Comparison of ENCODE assay signal across 8 cellular contexts in the genomic region with DNA sequence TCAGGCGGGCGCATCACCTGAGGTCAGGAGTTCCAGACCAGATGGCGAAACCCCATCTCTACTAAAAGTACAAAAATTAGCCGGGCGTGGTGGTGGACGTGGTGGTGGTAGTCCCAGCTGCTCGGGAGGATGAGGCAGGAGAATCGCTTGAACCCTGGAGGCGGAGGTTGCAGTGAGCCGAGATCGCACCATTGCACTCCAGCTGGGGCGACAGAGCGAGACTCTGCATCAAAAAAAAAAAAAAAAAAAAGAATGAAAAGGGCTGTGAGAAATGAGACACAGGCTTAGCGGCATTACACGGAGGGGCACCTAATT. TPM values are rescaled to one million over a fixed set of nuclear protein-coding genes. Genes with fewer than 3 reads are reported as not detected.
A peak's percentile ranks its signal among the peaks of the same experiment; 100 is the strongest.
DNase-seq lines count a peak whose midpoint lies in the region; ATAC-seq, FAIRE-seq and TF ChIP-seq lines count a peak whose summit lies in the region.
"Not testable (repeated sequence)": the region's sequence is repeated elsewhere in the genome, so short reads cannot be mapped to it uniquely, and the experiment has no call there.

No MANE protein-coding gene starts in this region.

- not testable (repeated sequence) for H3K9me3 ChIP-seq in CD4-positive, CD25-positive, alpha-beta regulatory T cell (ENCODE audit: control insufficient read depth in 2 of 2, low read length in 2 of 2); SK-N-SH; K562 (replicated peaks; ENCODE audit: control insufficient read depth, insufficient read depth, low read depth, low read length); esophagus squamous epithelium; neural cell (ENCODE audit: low read length); thyroid gland

- H3K27ac Mint-ChIP-seq in CD4-positive, CD25-positive, alpha-beta regulatory T cell: peak overlapping the region in 2 of 3 donors; percentile 83 to 85
- H3K27ac Mint-ChIP-seq in activated CD8-positive, alpha-beta memory T cell treated with anti-CD3 and anti-CD28 coated beads, Interleukin-2, amount 10 ng/mL, durations not matched to agents 7 days and 5 days: not testable (repeated sequence)

- POLR2A ChIA-PET in SK-N-SH (lab: Yijun Ruan, JAX): not testable (repeated sequence)
- POLR2A ChIA-PET in K562 (lab: Yijun Ruan, JAX): interaction anchor here (0.6 to 1.2 kb wide), 2 partner anchors 11 to 808 kb away, joined by 3 read pairs; no protein-coding TSS in a partner anchor

- not testable (repeated sequence) for H3K9me3 Mint-ChIP-seq in CD4-positive, CD25-positive, alpha-beta regulatory T cell; activated CD8-positive, alpha-beta memory T cell treated with anti-CD3 and anti-CD28 coated beads, Interleukin-2, amount 10 ng/mL, durations not matched to agents 7 days and 5 days (ENCODE audit: low read depth)

- peaks cover 24% of the 10 kb centered on the region for H3K4me1 ChIP-seq in CD4-positive, CD25-positive, alpha-beta regulatory T cell (ENCODE audit: control insufficient read depth, insufficient read depth, low read length, poor library complexity, severe bottlenecking)
- not testable (repeated sequence) for H3K4me1 ChIP-seq in KMS-11 (ENCODE audit: low read depth, poor library complexity, severe bottlenecking)
- H3K4me1 ChIP-seq in SK-N-SH (ENCODE audit: control insufficient read depth in 1 of 2, insufficient read depth in 2 of 2, low read depth in 1 of 2, low read length in 1 of 2) (peaks cover 0 to 22% of the 10 kb centered on the region in 2 experiments; a peak in 1 of 4 replicates), K562 (replicated peaks in 1 of 2; ENCODE audit: control insufficient read depth in 2 of 2, insufficient read depth in 2 of 2, low read length in 2 of 2) (peaks cover 21 to 53% of the 10 kb centered on the region in 2 experiments; a peak in 4 of 5 replicates), esophagus squamous epithelium (peaks cover 28 to 42% (median 34%) of the 10 kb centered on the region in 3 donors), thyroid gland (peaks cover 35 to 39% of the 10 kb centered on the region in 2 donors)

- WGBS in SK-N-SH (ENCODE audit: low lambda C conversion rate): 6% methylated on average over 15 of the region's 15 CpGs
- WGBS in K562 (ENCODE audit: insufficient coverage, low coverage, missing lambda C conversion rate): 5% methylated on average over 7 of the region's 15 CpGs
- 69 to 86% methylated on average over 13 to 14 of the region's 15 CpGs for WGBS in esophagus squamous epithelium, 2 donors
- WGBS in thyroid gland, 2 donors: 66 to 74% methylated on average over 15 of the region's 15 CpGs

- not testable (repeated sequence) for H3K4me2 ChIP-seq in KMS-11; neural cell (ENCODE audit: low read length)
- H3K4me2 ChIP-seq in SK-N-SH (peak overlapping the region; percentile 73), K562 (ENCODE audit: insufficient read depth, low read length) (peak overlapping the region; percentile 86)

- H3K79me2 ChIP-seq in KMS-11 (ENCODE audit: insufficient read depth, low read depth) (peaks cover 12% of the 10 kb centered on the region; the same call in 1 of the 2 replicates), SK-N-SH (ENCODE audit: insufficient read depth) (peaks cover 35% of the 10 kb centered on the region), K562 (ENCODE audit: control insufficient read depth, insufficient read depth, low read length) (peaks cover 35% of the 10 kb centered on the region), neural cell (replicated peaks; ENCODE audit: insufficient read depth, low read length) (peaks cover 29% of the 10 kb centered on the region)

- not testable (repeated sequence) for H3K36me3 ChIP-seq in CD4-positive, CD25-positive, alpha-beta regulatory T cell (ENCODE audit: control insufficient read depth, insufficient read depth, low read length); KMS-11 (ENCODE audit: insufficient read depth); SK-N-SH (replicated peaks in 1 of 2; ENCODE audit: control insufficient read depth in 1 of 2, insufficient read depth in 2 of 2, low read length in 1 of 2); esophagus squamous epithelium; neural cell (ENCODE audit: insufficient read depth, low read length); thyroid gland
- H3K36me3 ChIP-seq in K562 (ENCODE audit: control insufficient read depth, insufficient read depth, low read length): peaks cover 15% of the 10 kb centered on the region; the same call in 2 of the 3 replicates

- not testable (repeated sequence) for ATAC-seq in CD4-positive, CD25-positive, alpha-beta regulatory T cell (ENCODE audit: low read depth in 2 of 2); activated CD8-positive, alpha-beta memory T cell treated with anti-CD3 and anti-CD28 coated beads, Interleukin-2, amount 10 ng/mL, durations not matched to agents 7 days and 5 days; K562

- TF ChIP-seq POLR2A in K562 (conservative IDR thresholded peaks at IDR 0.05); esophagus squamous epithelium (IDR thresholded peaks at IDR 0.05); thyroid gland (IDR thresholded peaks at IDR 0.05): not testable (repeated sequence)

- TF ChIP-seq EP300 in SK-N-SH (IDR thresholded peaks at IDR 0.05; ENCODE audit: borderline replicate concordance in 1 of 2, low read depth in 1 of 2, low read length in 1 of 2); K562 (IDR thresholded peaks at IDR 0.05; ENCODE audit: low read length); neural cell (conservative IDR thresholded peaks at IDR 0.05; ENCODE audit: poor library complexity, severe bottlenecking): not testable (repeated sequence)

- not testable (repeated sequence) for TF ChIP-seq CTCF in KMS-11 (conservative IDR thresholded peaks at IDR 0.05; ENCODE audit: low read depth, low read length); SK-N-SH (IDR thresholded peaks at IDR 0.05); K562 (IDR thresholded peaks at IDR 0.05 in 2 of 3, conservative IDR thresholded peaks at IDR 0.05 in 1 of 3; ENCODE audit: insufficient read depth in 2 of 3, low read depth in 1 of 3, low read length in 3 of 3); esophagus squamous epithelium (IDR thresholded peaks at IDR 0.05); neural cell (IDR thresholded peaks at IDR 0.05; ENCODE audit: poor library complexity, severe bottlenecking); thyroid gland (IDR thresholded peaks at IDR 0.05)

- not testable (repeated sequence) for H3K27me3 ChIP-seq in CD4-positive, CD25-positive, alpha-beta regulatory T cell (ENCODE audit: control insufficient read depth, insufficient read depth, low read length); KMS-11 (ENCODE audit: insufficient read depth, low read depth); SK-N-SH (ENCODE audit: insufficient read depth); K562 (ENCODE audit: control insufficient read depth in 2 of 2, insufficient read depth in 2 of 2, low read length in 2 of 2); esophagus squamous epithelium; neural cell (ENCODE audit: insufficient read depth, low read depth, low read length); thyroid gland

- H3K27ac ChIP-seq in CD4-positive, CD25-positive, alpha-beta regulatory T cell (ENCODE audit: insufficient read depth, low read length, poor library complexity, severe bottlenecking): peak overlapping the region; percentile 73
- H3K27ac ChIP-seq in KMS-11; SK-N-SH (ENCODE audit: low read depth in 2 of 2, low read length in 1 of 2); esophagus squamous epithelium; neural cell (ENCODE audit: low read length): not testable (repeated sequence)
- H3K27ac ChIP-seq in K562 (ENCODE audit: extremely low read depth, low read depth, low read length): peak overlapping the region; percentile 78
- H3K27ac ChIP-seq in thyroid gland: peak overlapping the region in 2 of 3 donors; percentile 38 to 81

- not testable (repeated sequence) for BruUV-seq in K562 (replicated peaks; lab: Mats Ljungman, UMichigan)

- not testable (repeated sequence) for FAIRE-seq in K562 (lab: Jason Lieb, UNC)

- H3K4me3 Mint-ChIP-seq in CD4-positive, CD25-positive, alpha-beta regulatory T cell: peak overlapping the region; percentile 87 to 98 (median 92)
- peak overlapping the region; percentile 57 for H3K4me3 Mint-ChIP-seq in activated CD8-positive, alpha-beta memory T cell treated with anti-CD3 and anti-CD28 coated beads, Interleukin-2, amount 10 ng/mL, durations not matched to agents 7 days and 5 days

- not testable (repeated sequence) for H3K9ac ChIP-seq in KMS-11; SK-N-SH; neural cell (ENCODE audit: low read length)
- H3K9ac ChIP-seq in K562 (ENCODE audit: insufficient read depth in 1 of 2, low read depth in 2 of 2, low read length in 2 of 2): peak overlapping the region; percentile 53 to 94

- H2AFZ ChIP-seq in KMS-11 (ENCODE audit: low read depth) (peak overlapping the region; percentile 71; the same call in 1 of the 2 replicates), SK-N-SH (ENCODE audit: low read depth) (peak overlapping the region; percentile 95; the same call in 1 of the 2 replicates), K562 (ENCODE audit: low read depth, low read length) (peak overlapping the region; percentile 91)
- H2AFZ ChIP-seq in neural cell (ENCODE audit: low read depth, low read length): not testable (repeated sequence)

- in situ Hi-C loops in K562 (cut with MboI): not testable (repeated sequence)

- not testable (repeated sequence) for H3K36me3 Mint-ChIP-seq in CD4-positive, CD25-positive, alpha-beta regulatory T cell; activated CD8-positive, alpha-beta memory T cell treated with anti-CD3 and anti-CD28 coated beads, Interleukin-2, amount 10 ng/mL, durations not matched to agents 7 days and 5 days

- peaks cover 14 to 63% (median 29%) of the 10 kb centered on the region in 4 donors for H3K4me1 Mint-ChIP-seq in CD4-positive, CD25-positive, alpha-beta regulatory T cell
- H3K4me1 Mint-ChIP-seq in activated CD8-positive, alpha-beta memory T cell treated with anti-CD3 and anti-CD28 coated beads, Interleukin-2, amount 10 ng/mL, durations not matched to agents 7 days and 5 days: peaks cover 37% of the 10 kb centered on the region

- H3K4me3 ChIP-seq in CD4-positive, CD25-positive, alpha-beta regulatory T cell (ENCODE audit: low read depth, low read length); KMS-11 (IDR thresholded peaks at IDR 0.05; ENCODE audit: insufficient read depth, low read depth, low read length); thyroid gland (replicated peaks in 1 of 3): not testable (repeated sequence)
- peak overlapping the region; percentile 60 to 67; a peak in 3 of 4 replicates for H3K4me3 ChIP-seq in SK-N-SH (ENCODE audit: low read depth in 2 of 2, low read length in 1 of 2)
- H3K4me3 ChIP-seq in K562: peak overlapping the region; percentile 63
- peak overlapping the region in 3 of 4 donors; percentile 76 to 99 (median 98) for H3K4me3 ChIP-seq in esophagus squamous epithelium
- H3K4me3 ChIP-seq in neural cell (ENCODE audit: low read length): peak overlapping the region; percentile 65

- TF ChIP-seq RAD21 in SK-N-SH (IDR thresholded peaks at IDR 0.05; ENCODE audit: low read length); K562 (CRISPR knock-in tag; conservative IDR thresholded peaks at IDR 0.05 in 1 of 2, IDR thresholded peaks at IDR 0.05 in 1 of 2); neural cell (conservative IDR thresholded peaks at IDR 0.05): not testable (repeated sequence)

- DNase-seq in CD4-positive, CD25-positive, alpha-beta regulatory T cell; SK-N-SH; activated CD8-positive, alpha-beta memory T cell treated with anti-CD3 and anti-CD28 coated beads, Interleukin-2, amount 10 ng/mL, durations not matched to agents 7 days and 5 days; K562 (ENCODE audit: extremely low read depth in 1 of 4, low spot score in 3 of 4); esophagus squamous epithelium (lab: John Stamatoyannopoulos, UW); thyroid gland: not testable (repeated sequence)

- intact Hi-C loops in K562 (cut with micrococcal nuclease); esophagus squamous epithelium (cut with DNase I); thyroid gland (cut with DNase I): not testable (repeated sequence)

- H4K20me1 ChIP-seq in KMS-11 (ENCODE audit: insufficient read depth); neural cell (ENCODE audit: insufficient read depth): not testable (repeated sequence)
- H4K20me1 ChIP-seq in SK-N-SH (ENCODE audit: insufficient read depth) (peaks cover 35% of the 10 kb centered on the region), K562 (replicated peaks; ENCODE audit: control insufficient read depth, insufficient read depth, low read length) (peaks cover 12% of the 10 kb centered on the region)

- H3F3A ChIP-seq in SK-N-SH (replicated peaks; ENCODE audit: insufficient read depth); neural cell (ENCODE audit: insufficient read depth, low read length, poor library complexity, severe bottlenecking): not testable (repeated sequence)

- CTCF ChIA-PET in SK-N-SH (lab: Yijun Ruan, JAX): interaction anchor here (1.0 to 3.3 kb wide), 4 partner anchors 11 to 158 kb away, joined by 3 to 21 read pairs (median 4); no protein-coding TSS in a partner anchor
- CTCF ChIA-PET in activated CD8-positive, alpha-beta memory T cell treated with anti-CD3 and anti-CD28 coated beads, Interleukin-2, amount 10 ng/mL, durations not matched to agents 7 days and 5 days (lab: Charles Lee): interaction anchor here (1.2 to 2.2 kb wide), 2 partner anchors 10 to 67 kb away, joined by 3 to 10 read pairs; no protein-coding TSS in a partner anchor
- CTCF ChIA-PET in K562 (lab: Yijun Ruan, JAX; ENCODE audit: low intra/inter-chr PET ratio): not testable (repeated sequence)

- not testable (repeated sequence) for H3K9me1 ChIP-seq in K562 (ENCODE audit: control insufficient read depth, insufficient read depth, low read length)

- not testable (repeated sequence) for H3K27me3 Mint-ChIP-seq in CD4-positive, CD25-positive, alpha-beta regulatory T cell; activated CD8-positive, alpha-beta memory T cell treated with anti-CD3 and anti-CD28 coated beads, Interleukin-2, amount 10 ng/mL, durations not matched to agents 7 days and 5 days

- H3K9me2 ChIP-seq in SK-N-SH; neural cell (ENCODE audit: insufficient read depth, low read length): not testable (repeated sequence)

RNA-seq across cellular contexts. Expression of gene PITPNA, which starts 0.8 kb away (rescaled TPM):
- 40.5 TPM for total RNA-seq in CD4-positive, CD25-positive, alpha-beta regulatory T cell
- polyA plus RNA-seq in CD4-positive, CD25-positive, alpha-beta regulatory T cell: 10 to 100 TPM; 21.2 to 35.2 (median 26.8) TPM
- polyA plus RNA-seq in SK-N-SH (2012; rRNA removed) (49.1 and 50.4 TPM in 2 replicates), K562 (2011; rRNA removed) (30.0 and 47.9 TPM in 2 replicates), K562 (2014; fragmentation: Illumina TruSeq; extraction: Trizol) (37.8 and 52.2 TPM in 2 replicates), K562 (2014; fragmentation: Nextera tagmentation; extraction: Ambion mirVana) (1 to 10 TPM; 7.2 to 8.8 TPM), K562 (2014; rRNA removed) (28.1 and 37.7 TPM in 2 replicates), neural cell (29.0 and 32.7 TPM in 2 replicates)
- polyA plus RNA-seq in SK-N-SH (2012; cell fraction: cytosol; rRNA removed): 61.3 and 63.1 TPM in 2 replicates
- polyA plus RNA-seq in SK-N-SH (2012; cell fraction: nucleus; rRNA removed): 43.3 and 69.1 TPM in 2 replicates
- 10 to 100 TPM; 42.1 to 69.1 TPM for total RNA-seq in activated CD8-positive, alpha-beta memory T cell treated with anti-CD3 and anti-CD28 coated beads, Interleukin-2, amount 10 ng/mL, durations not matched to agents 7 days and 5 days
- total RNA-seq in K562 (2011; cell fraction: chromatin; rRNA removed; ENCODE audit: low replicate concordance): 34.8 and 41.3 TPM in 2 replicates
- 14.2 and 16.3 TPM in 2 replicates for total RNA-seq in K562 (2011; cell fraction: nucleolus; rRNA removed)
- 27.9 and 46.9 TPM in 2 replicates for total RNA-seq in K562 (2011; cell fraction: nucleoplasm; rRNA removed)
- total RNA-seq in K562 (2014; rRNA removed) (17.3 and 33.9 TPM in 2 replicates), K562 (2014; rRNA removed; fragmentation: Illumina TruSeq; extraction: Trizol) (15.7 TPM in 2 replicates), K562 (2015; rRNA removed; fragmentation: Illumina TruSeq; extraction: Trizol) (13.0 and 16.6 TPM in 2 replicates), K562 (2021) (44.6 and 45.2 TPM in 2 replicates), esophagus squamous epithelium (10 to 100 TPM; 40.2 to 81.9 (median 46.6) TPM), thyroid gland (10 to 100 TPM; 49.9 to 64.7 (median 54.2) TPM)
- 24.6 and 30.3 TPM in 2 replicates for polyA plus RNA-seq in K562 (2011; cell fraction: cytosol; rRNA removed)
- 26.2 and 26.6 TPM in 2 replicates for polyA plus RNA-seq in K562 (2011; cell fraction: nucleus; rRNA removed)
- polyA plus RNA-seq in K562 (2012): 33.5 and 37.0 TPM in 2 replicates
- polyA minus RNA-seq in K562 (2011; rRNA and poly(A)+ RNA removed): 17.3 and 23.1 TPM in 2 replicates
- 12.8 and 14.8 TPM in 2 replicates for polyA minus RNA-seq in K562 (2011; cell fraction: cytosol; rRNA and poly(A)+ RNA removed)
- 3.4 and 5.3 TPM in 2 replicates for polyA minus RNA-seq in K562 (2011; cell fraction: nucleus; rRNA and poly(A)+ RNA removed)
- 22.7 and 24.1 TPM in 2 replicates for polyA minus RNA-seq in neural cell

RNA-seq across cellular contexts. Expression of gene INPP5K, which starts 47.0 kb away (rescaled TPM):
- total RNA-seq in CD4-positive, CD25-positive, alpha-beta regulatory T cell: 193 TPM
- polyA plus RNA-seq in CD4-positive, CD25-positive, alpha-beta regulatory T cell: 100 to 1,000 TPM; 115 to 130 (median 121) TPM
- polyA plus RNA-seq in SK-N-SH (2012; rRNA removed): 26.2 and 28.6 TPM in 2 replicates
- 15.2 and 21.1 TPM in 2 replicates for polyA plus RNA-seq in SK-N-SH (2012; cell fraction: cytosol; rRNA removed)
- 55.3 and 72.1 TPM in 2 replicates for polyA plus RNA-seq in SK-N-SH (2012; cell fraction: nucleus; rRNA removed)
- 10 to 100 TPM; 40.6 to 43.4 TPM for total RNA-seq in activated CD8-positive, alpha-beta memory T cell treated with anti-CD3 and anti-CD28 coated beads, Interleukin-2, amount 10 ng/mL, durations not matched to agents 7 days and 5 days
- total RNA-seq in K562 (2011; cell fraction: chromatin; rRNA removed; ENCODE audit: low replicate concordance): 20.1 and 48.1 TPM in 2 replicates
- total RNA-seq in K562 (2011; cell fraction: nucleolus; rRNA removed): 28.3 and 32.5 TPM in 2 replicates
- total RNA-seq in K562 (2011; cell fraction: nucleoplasm; rRNA removed): 18.3 and 29.5 TPM in 2 replicates
- 15.1 and 23.3 TPM in 2 replicates for total RNA-seq in K562 (2014; rRNA removed)
- total RNA-seq in K562 (2014; rRNA removed; fragmentation: Illumina TruSeq; extraction: Trizol): 6.0 and 7.2 TPM in 2 replicates
- 5.5 and 7.4 TPM in 2 replicates for total RNA-seq in K562 (2015; rRNA removed; fragmentation: Illumina TruSeq; extraction: Trizol)
- 11.8 and 13.7 TPM in 2 replicates for total RNA-seq in K562 (2021)
- polyA plus RNA-seq in K562 (2011; rRNA removed): 12.1 and 12.4 TPM in 2 replicates
- polyA plus RNA-seq in K562 (2011; cell fraction: cytosol; rRNA removed): 13.8 and 18.3 TPM in 2 replicates
- 17.2 and 21.3 TPM in 2 replicates for polyA plus RNA-seq in K562 (2011; cell fraction: nucleus; rRNA removed)
- 14.0 and 20.7 TPM in 2 replicates for polyA plus RNA-seq in K562 (2012)
- 10.1 and 10.2 TPM in 2 replicates for polyA plus RNA-seq in K562 (2014; fragmentation: Illumina TruSeq; extraction: Trizol)
- 1 to 10 TPM in 1 of 2 experiments, under 1 TPM in 1; 0.63 to 1.0 TPM for polyA plus RNA-seq in K562 (2014; fragmentation: Nextera tagmentation; extraction: Ambion mirVana)
- 12.2 and 12.9 TPM in 2 replicates for polyA plus RNA-seq in K562 (2014; rRNA removed)
- polyA minus RNA-seq in K562 (2011; rRNA and poly(A)+ RNA removed): 10.6 and 16.2 TPM in 2 replicates
- polyA minus RNA-seq in K562 (2011; cell fraction: cytosol; rRNA and poly(A)+ RNA removed): 10.8 and 16.8 TPM in 2 replicates
- polyA minus RNA-seq in K562 (2011; cell fraction: nucleus; rRNA and poly(A)+ RNA removed): 11.6 and 12.9 TPM in 2 replicates
- 10 to 100 TPM; 18.4 to 44.3 (median 35.0) TPM for total RNA-seq in esophagus squamous epithelium
- polyA plus RNA-seq in neural cell: 35.8 and 37.6 TPM in 2 replicates
- 53.6 and 56.6 TPM in 2 replicates for polyA minus RNA-seq in neural cell
- 100 to 1,000 TPM; 124 to 285 (median 158) TPM for total RNA-seq in thyroid gland
